ENCODE assay signal across 10 cellular contexts in the genomic region with DNA sequence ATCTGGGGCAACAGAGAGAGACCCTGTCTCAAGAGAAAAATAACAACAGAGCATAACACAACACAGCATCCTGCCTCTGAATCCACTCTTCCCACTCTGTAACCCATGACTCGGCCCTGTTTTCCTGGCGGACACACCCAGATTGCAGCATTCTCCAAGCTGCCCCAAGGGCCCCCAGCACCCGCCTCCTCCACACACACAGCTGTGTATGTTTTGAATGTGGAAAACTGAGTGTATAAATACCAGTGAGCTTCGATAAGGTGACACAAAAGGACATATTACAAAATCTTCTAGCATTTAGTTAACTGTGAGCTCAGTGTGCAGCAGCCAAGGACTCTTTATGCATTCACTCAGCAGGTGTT. TPM values are rescaled to one million over a fixed set of nuclear protein-coding genes. Genes with fewer than 3 reads are reported as not detected.
A peak's percentile ranks its signal among the peaks of the same experiment; 100 is the strongest.
DNase-seq lines count a peak whose midpoint lies in the region; ATAC-seq, FAIRE-seq and TF ChIP-seq lines count a peak whose summit lies in the region.
"Had no signal": no experiment of that assay in that cellular context is flagged by ENCODE, and none has a peak within 500 bp of the region (broad histone marks: within the 10 kb centered on the region; RNA-seq: fewer than 3 reads in every experiment).

No MANE protein-coding gene starts in this region.

- H3K9me3 ChIP-seq in keratinocyte (ENCODE audit: control insufficient read depth, low read depth, low read length) (no peaks in the 10 kb centered on the region), spleen (no peaks in the 10 kb centered on the region)

- no peak for TF ChIP-seq POLR2A in H54 (IDR thresholded peaks at IDR 0.05; ENCODE audit: low read depth, low read length)
- TF ChIP-seq POLR2A in spleen (IDR thresholded peaks at IDR 0.05), result no peak

- no peak for ATAC-seq in HG03378 (IDR thresholded peaks at IDR 0.05; ENCODE audit: unreplicated experiment)
- no peak for ATAC-seq in HG03280 (IDR thresholded peaks at IDR 0.05; ENCODE audit: unreplicated experiment)
- ATAC-seq: activated CD8-positive, alpha-beta T cell treated with anti-CD3 and anti-CD28 coated beads for 36 hours had no signal

- H3K4me2 ChIP-seq in keratinocyte (ENCODE audit: control insufficient read depth, extremely low read depth, insufficient read depth, low read depth, low read length), result peak overlapping the region; percentile 29

- H3K79me2 ChIP-seq in keratinocyte (ENCODE audit: control insufficient read depth, insufficient read depth, low read length), result no peaks in the 10 kb centered on the region

- H3K4me1 ChIP-seq in keratinocyte (ENCODE audit: control insufficient read depth, extremely low read depth, insufficient read depth, low read length) (peaks cover 20% of the 10 kb centered on the region), spleen (peaks cover 7 to 31% (median 16%) of the 10 kb centered on the region in 6 donors)

- H3K36me3 ChIP-seq in keratinocyte (ENCODE audit: control insufficient read depth in 2 of 2, extremely low read depth in 1 of 2, insufficient read depth in 2 of 2, low read length in 2 of 2) (no peaks in the 10 kb centered on the region), spleen (peaks cover 0 to 18% (median under 1%) of the 10 kb centered on the region in 6 donors)

- peak overlapping the region; percentile 19 for H3K9ac ChIP-seq in keratinocyte (ENCODE audit: control insufficient read depth, extremely low read depth, insufficient read depth, low read length)

- peak overlapping the region; percentile 21 for H2AFZ ChIP-seq in keratinocyte (ENCODE audit: control insufficient read depth, low read length)

- no peak for TF ChIP-seq CTCF in cardiac fibroblast (IDR thresholded peaks at IDR 0.05; ENCODE audit: low read depth, low read length)
- no peak for TF ChIP-seq CTCF in keratinocyte (optimal IDR thresholded peaks at IDR 0.05 in 1 of 3, IDR thresholded peaks at IDR 0.05 in 1 of 3, conservative IDR thresholded peaks at IDR 0.05 in 1 of 3; ENCODE audit: extremely low read depth in 1 of 3, insufficient read depth in 2 of 3, low read length in 3 of 3)
- TF ChIP-seq CTCF in spleen (IDR thresholded peaks at IDR 0.05 in 8 of 11, conservative IDR thresholded peaks at IDR 0.05 in 3 of 11), result no peak

- H3K27ac ChIP-seq in keratinocyte (ENCODE audit: control insufficient read depth, insufficient read depth, low read length) (peak overlapping the region; percentile 30), spleen (peak overlapping the region in 2 of 8 donors; percentile 72 to 76)

- intact Hi-C loops in spleen (cut with DNase I; ENCODE audit: low total_unique reads), result loop anchor here (2.0 kb wide), 1 partner anchor 56 kb away; no protein-coding TSS in a partner anchor

- no peaks in the 10 kb centered on the region for H4K20me1 ChIP-seq in keratinocyte (ENCODE audit: control insufficient read depth, extremely low read depth, insufficient read depth, low read length)

- H3K27me3 ChIP-seq in keratinocyte (ENCODE audit: control insufficient read depth, extremely low read depth, insufficient read depth, low read length), result no peaks in the 10 kb centered on the region
- H3K27me3 ChIP-seq in spleen (replicated peaks in 1 of 7), result no peaks in the 10 kb centered on the region

- H3K4me3 ChIP-seq in cardiac fibroblast (replicated peaks in 1 of 2; ENCODE audit: low read depth in 2 of 2, low read length in 2 of 2) (no peak overlapping the region), keratinocyte (ENCODE audit: control insufficient read depth in 2 of 3, extremely low read depth in 1 of 3, insufficient read depth in 2 of 3, low read depth in 1 of 3, low read length in 3 of 3) (no peak overlapping the region), spleen (no peak overlapping the region)
- H3K4me3 ChIP-seq: K562 had no signal

- dilution Hi-C loops in keratinocyte (cut with MboI; ENCODE audit: extremely low pct_ligation_motif_present, low sequenced_read_pairs), result no loop called here

- H3K9me1 ChIP-seq in keratinocyte (ENCODE audit: control insufficient read depth, extremely low read depth, insufficient read depth, low read length), result no peaks in the 10 kb centered on the region

- peak; percentile 50 for DNase-seq in H54 (ENCODE audit: insufficient read length, low spot score)
- DNase-seq in cardiac fibroblast (ENCODE audit: low read depth in 2 of 2), result peak; percentile 93
- DNase-seq in keratinocyte (ENCODE audit: low read depth, low spot score), result no peak
- DNase-seq in spleen, result peak; percentile 55
- DNase-seq in cortex of kidney (lab: John Stamatoyannopoulos, UW), result no peak
- DNase-seq in SIG-M5 treated with dmso at 0.1 percent for 504 hours (lab: John Stamatoyannopoulos, UW; ENCODE audit: unreplicated experiment), result no peak
- DNase-seq: activated CD8-positive, alpha-beta T cell treated with anti-CD3 and anti-CD28 coated beads for 36 hours had no signal

- 52 to 89% (median 75%) methylated on average over 4 of the region's 4 CpGs for WGBS in spleen, 5 donors

- no peak for FAIRE-seq in H54 (lab: Jason Lieb, UNC)
- FAIRE-seq in keratinocyte (lab: Jason Lieb, UNC), result peak; percentile 53
- FAIRE-seq: K562 had no signal

RNA-seq across cellular contexts. Expression of gene IMPA2, which starts 13.0 kb away (rescaled TPM):
- polyA plus RNA-seq in keratinocyte, result 9.9 to 18.7 TPM (median 17.6 TPM) in 3 replicates
- polyA plus RNA-seq in keratinocyte (2011; ENCODE audit: low read depth), result 66.4 TPM
- 11.2 and 14.0 TPM in 2 replicates for polyA plus RNA-seq in keratinocyte (2011; cell fraction: cytosol; rRNA removed)
- 11.4 TPM in 2 replicates for polyA plus RNA-seq in keratinocyte (2011; cell fraction: nucleus; rRNA removed)
- 11.0 and 143 TPM in 2 replicates for polyA plus RNA-seq in keratinocyte (2012; ENCODE audit: low replicate concordance)
- polyA minus RNA-seq in keratinocyte, result 12.0 to 15.1 TPM (median 12.1 TPM) in 3 replicates
- polyA minus RNA-seq in keratinocyte (2011; cell fraction: cytosol; rRNA and poly(A)+ RNA removed), result 12.5 TPM
- polyA minus RNA-seq in keratinocyte (2011; cell fraction: nucleus; rRNA and poly(A)+ RNA removed), result 4.2 and 4.6 TPM in 2 replicates
- 10 to 100 TPM; 16.6 to 60.7 (median 44.4) TPM for total RNA-seq in spleen
- polyA plus RNA-seq in spleen, result 10 to 100 TPM; 11.1 to 27.7 (median 16.4) TPM

Comparison
In these comparisons a context has a peak if more than half of its experiments do, and no peak if none do; other contexts are left out.
1. DNase-seq: peak in H54 (single experiment), cardiac fibroblast (2 of 2) and spleen (single experiment); none in keratinocyte (single experiment), cortex of kidney (single experiment) and SIG-M5 treated with dmso at 0.1 percent for 504 hours (single experiment).